In genomic region chr9:95877984-95878383, GRCh38 we compare ENCODE assay signal across 18 cellular contexts.
"Had no signal": no experiment of that assay in that cellular context is flagged by ENCODE, and none has a peak within 500 bp of the region (broad histone marks: within the 10 kb centered on the region; RNA-seq: fewer than 3 reads in every experiment).

No MANE protein-coding gene starts in this region.

- H3K36me3 ChIP-seq: ovary had no signal

- H3K4me3 Mint-ChIP-seq: activated naive CD4-positive, alpha-beta T cell treated with anti-CD3 and anti-CD28 coated beads, Interleukin-2, amount 50 U/mL, for 24 hours; stimulated activated naive CD8-positive, alpha-beta T cell treated with anti-CD3 and anti-CD28 coated beads, Interleukin-15, Interleukin-2, amounts not matched to agents 100 ng/mL and 50 ng/mL, for 24 hours had no signal

- H3K27ac ChIP-seq: ascending aorta, breast epithelium, gastroesophageal sphincter, heart right ventricle, ovary, psoas muscle, skin epidermis, suprapubic skin, vagina had no signal

- H3K9me3 ChIP-seq: ascending aorta, breast epithelium, gastroesophageal sphincter, heart right ventricle, ovary, psoas muscle, suprapubic skin, vagina had no signal

- DNase-seq: activated CD4-positive, alpha-beta T cell treated with anti-CD3 and anti-CD28 coated beads, Interleukin-2, amount 50 U/mL, for 4 hours; activated effector memory CD4-positive, alpha-beta T cell treated with anti-CD3 and anti-CD28 coated beads, Interleukin-2, amount 50 U/mL, for 16 hours; activated T-cell treated with anti-CD3 and anti-CD28 coated beads, Interleukin-2, amount 50 U/mL, for 1 hour; cortex of kidney; heart right ventricle; left ventricle myocardium superior; ovary; psoas muscle; right cardiac atrium; trophoblast cell had no signal

- H3K27ac Mint-ChIP-seq: activated naive CD4-positive, alpha-beta T cell treated with anti-CD3 and anti-CD28 coated beads, Interleukin-2, amount 50 U/mL, for 24 hours; stimulated activated naive CD8-positive, alpha-beta T cell treated with anti-CD3 and anti-CD28 coated beads, Interleukin-15, Interleukin-2, amounts not matched to agents 100 ng/mL and 50 ng/mL, for 24 hours had no signal

- H3K4me3 ChIP-seq: ascending aorta, breast epithelium, gastroesophageal sphincter, heart right ventricle, ovary, psoas muscle, skin epidermis, suprapubic skin, vagina had no signal

- H3K27me3 Mint-ChIP-seq: activated naive CD4-positive, alpha-beta T cell treated with anti-CD3 and anti-CD28 coated beads, Interleukin-2, amount 50 U/mL, for 24 hours; stimulated activated naive CD8-positive, alpha-beta T cell treated with anti-CD3 and anti-CD28 coated beads, Interleukin-15, Interleukin-2, amounts not matched to agents 100 ng/mL and 50 ng/mL, for 24 hours had no signal

- H3K9me3 Mint-ChIP-seq: activated naive CD4-positive, alpha-beta T cell treated with anti-CD3 and anti-CD28 coated beads, Interleukin-2, amount 50 U/mL, for 24 hours had no signal

- H3K27me3 ChIP-seq: ascending aorta, breast epithelium, gastroesophageal sphincter, heart right ventricle, ovary, suprapubic skin, vagina had no signal
